ENCODE assay signal across 1 cellular context in the genomic region with DNA sequence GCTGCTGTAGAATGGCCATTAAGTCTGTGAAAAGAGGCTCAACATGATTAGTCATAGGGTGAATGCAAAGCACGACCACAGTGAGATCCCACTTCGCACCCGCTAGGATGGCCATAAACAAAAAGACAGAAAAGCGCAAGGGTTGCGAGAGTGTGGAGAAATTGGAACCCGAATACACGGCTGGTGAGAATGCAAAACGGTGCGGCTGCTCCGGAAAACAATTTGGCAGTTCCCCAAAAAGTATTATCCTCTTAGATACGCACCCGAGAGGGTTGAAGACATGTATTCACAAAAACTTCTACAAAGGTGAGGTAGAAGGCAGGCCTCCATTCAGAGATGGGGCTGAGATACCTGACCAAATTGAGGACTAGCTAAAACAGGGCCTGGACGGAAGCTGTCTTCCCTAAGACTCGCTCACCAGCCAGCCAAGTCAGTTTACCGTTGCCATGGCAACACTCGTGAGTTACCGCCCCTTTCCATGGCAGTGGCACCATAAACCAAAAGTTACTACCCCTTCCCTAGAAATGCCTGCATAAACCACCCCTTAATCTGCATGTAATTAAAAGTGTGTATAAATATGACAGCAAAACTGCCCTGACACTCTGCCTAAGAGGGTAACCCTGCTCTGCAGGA.
TF ChIP-seq lines count a peak whose summit lies in the region.

No MANE protein-coding gene starts in this region.

TF ChIP-seq in HepG2, 621 proteins besides CTCF, POLR2A, EP300 and RAD21:
- TF ChIP-seq MYNN (CRISPR knock-in tag; IDR thresholded peaks at IDR 0.05; ENCODE audit: low read depth): no peak
- TF ChIP-seq ZC3H4 (CRISPR knock-in tag; IDR thresholded peaks at IDR 0.05; ENCODE audit: borderline replicate concordance): no peak
- TF ChIP-seq ZNF572 (CRISPR knock-in tag; IDR thresholded peaks at IDR 0.05): 0 out of 2 replicates have a peak, but pooled peaks have one; percentile 65
- peak; percentile 72 for TF ChIP-seq RFX3 (CRISPR knock-in tag; IDR thresholded peaks at IDR 0.05)
- 0 out of 2 replicates have a peak, but pooled peaks have one; percentile 21 for TF ChIP-seq NCOA1 (CRISPR knock-in tag; IDR thresholded peaks at IDR 0.05)
- TF ChIP-seq RFX1 (IDR thresholded peaks at IDR 0.05): peak; percentile 71
- TF ChIP-seq RFX5 (IDR thresholded peaks at IDR 0.05; ENCODE audit: low read depth, low read length): peak; percentile 28; the same call in 1 of the 2 replicates
- TF ChIP-seq TCF12 (IDR thresholded peaks at IDR 0.05): no peak
- no peak for TF ChIP-seq TCF12 (CRISPR knock-in tag; IDR thresholded peaks at IDR 0.05)
TF ChIP-seq in HepG2: peak in this region for 5.
